Comparison of ENCODE assay signal across 15 cellular contexts in genomic region chrX:2561461-2561860, GRCh38.
"Had no signal": no experiment of that assay in that cellular context is flagged by ENCODE, and none has a peak within 500 bp of the region (broad histone marks: within the 10 kb centered on the region; RNA-seq: fewer than 3 reads in every experiment).

No MANE protein-coding gene starts in this region.

- DNase-seq: activated gamma-delta T cell treated with Interleukin-2 at 50 U/mL for 16 hours; activated T-cell treated with anti-CD3 and anti-CD28 coated beads, Interleukin-2, amount 50 U/mL, for 1 hour; central memory CD4-positive, alpha-beta T cell; effector memory CD8-positive, alpha-beta T cell; foreskin melanocyte; glutamatergic neuron; hippocampal formation; left ventricle myocardium inferior; naive thymus-derived CD8-positive, alpha-beta T cell; posterior cingulate gyrus; right lobe of liver; stimulated activated CD4-positive, alpha-beta T cell treated with anti-CD3 and anti-CD28 coated beads, Interleukin-1b, Interleukin-23, amount 100 ng/mL, for 48 hours; substantia nigra; thyroid gland; upper lobe of right lung had no signal
